In the genomic region with DNA sequence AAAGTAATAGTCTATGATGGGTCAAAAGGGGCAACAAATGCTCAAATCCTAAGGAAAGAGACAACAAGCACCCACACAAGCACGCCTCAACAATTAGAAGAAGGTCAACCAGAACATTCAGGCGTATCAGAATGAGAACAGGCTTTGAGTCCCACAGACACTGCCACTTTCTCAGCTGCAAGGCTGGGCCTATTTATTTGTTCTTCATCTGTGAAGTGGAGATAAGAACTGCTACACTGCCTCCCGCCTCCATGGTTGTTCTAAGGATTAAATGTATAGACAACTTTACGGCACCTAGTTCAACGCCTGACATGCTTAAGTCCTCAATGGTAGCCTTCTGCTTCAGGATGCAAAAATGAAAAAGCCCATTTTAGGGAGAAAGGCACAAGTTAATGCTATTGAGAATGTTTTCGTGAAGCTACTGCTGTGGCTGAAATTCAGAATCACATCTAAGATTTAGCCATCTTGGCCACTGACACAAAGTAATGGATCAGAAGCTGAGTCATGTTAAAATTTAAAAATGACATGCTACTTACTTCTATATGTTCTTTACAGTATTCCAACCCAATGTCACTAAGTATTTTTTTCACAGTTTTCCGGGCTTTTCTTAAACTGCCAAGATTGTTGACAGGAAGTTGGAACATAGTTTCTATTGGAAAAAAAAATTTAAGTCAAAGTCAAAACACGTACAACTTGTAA, we compare ENCODE assay signal across 1 cellular context.
A peak's percentile ranks its signal among the peaks of the same experiment; 100 is the strongest.
TF ChIP-seq lines count a peak whose summit lies in the region.

No MANE protein-coding gene starts in this region.

TF ChIP-seq in K562, 482 proteins besides CTCF, POLR2A, EP300 and RAD21 (continued from another document and continues in another):
- no peak for TF ChIP-seq NFE2L1 (tag; IDR thresholded peaks at IDR 0.05; ENCODE audit: borderline replicate concordance, low read depth)
- peak; percentile 98 for TF ChIP-seq ARID1B (IDR thresholded peaks at IDR 0.05)
- TF ChIP-seq HDAC1 (IDR thresholded peaks at IDR 0.05) = peak in 1 of 2 experiments; percentile 76; a peak in 2 of 4 replicates
- no peak for TF ChIP-seq HDAC6 (IDR thresholded peaks at IDR 0.05; ENCODE audit: low read depth, low read length)
- TF ChIP-seq, protein P1, sequence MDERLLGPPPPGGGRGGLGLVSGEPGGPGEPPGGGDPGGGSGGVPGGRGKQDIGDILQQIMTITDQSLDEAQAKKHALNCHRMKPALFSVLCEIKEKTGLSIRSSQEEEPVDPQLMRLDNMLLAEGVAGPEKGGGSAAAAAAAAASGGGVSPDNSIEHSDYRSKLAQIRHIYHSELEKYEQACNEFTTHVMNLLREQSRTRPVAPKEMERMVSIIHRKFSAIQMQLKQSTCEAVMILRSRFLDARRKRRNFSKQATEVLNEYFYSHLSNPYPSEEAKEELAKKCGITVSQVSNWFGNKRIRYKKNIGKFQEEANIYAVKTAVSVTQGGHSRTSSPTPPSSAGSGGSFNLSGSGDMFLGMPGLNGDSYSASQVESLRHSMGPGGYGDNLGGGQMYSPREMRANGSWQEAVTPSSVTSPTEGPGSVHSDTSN (CRISPR knock-in tag; IDR thresholded peaks at IDR 0.05; ENCODE audit: low read depth) = no peak
- TF ChIP-seq, protein P1 (tag; conservative IDR thresholded peaks at IDR 0.05; ENCODE audit: low read depth) = 0 out of 2 replicates have a peak, but pooled peaks have one; percentile 33
- TF ChIP-seq NRF1 (conservative IDR thresholded peaks at IDR 0.05 in 1 of 2, IDR thresholded peaks at IDR 0.05 in 1 of 2) = no peak
- peak; percentile 12; the same call in 1 of the 2 replicates for TF ChIP-seq RB1 (IDR thresholded peaks at IDR 0.05; ENCODE audit: low read depth)
- no peak for TF ChIP-seq HMG20A (CRISPR knock-in tag; conservative IDR thresholded peaks at IDR 0.05)
- TF ChIP-seq, protein P2, sequence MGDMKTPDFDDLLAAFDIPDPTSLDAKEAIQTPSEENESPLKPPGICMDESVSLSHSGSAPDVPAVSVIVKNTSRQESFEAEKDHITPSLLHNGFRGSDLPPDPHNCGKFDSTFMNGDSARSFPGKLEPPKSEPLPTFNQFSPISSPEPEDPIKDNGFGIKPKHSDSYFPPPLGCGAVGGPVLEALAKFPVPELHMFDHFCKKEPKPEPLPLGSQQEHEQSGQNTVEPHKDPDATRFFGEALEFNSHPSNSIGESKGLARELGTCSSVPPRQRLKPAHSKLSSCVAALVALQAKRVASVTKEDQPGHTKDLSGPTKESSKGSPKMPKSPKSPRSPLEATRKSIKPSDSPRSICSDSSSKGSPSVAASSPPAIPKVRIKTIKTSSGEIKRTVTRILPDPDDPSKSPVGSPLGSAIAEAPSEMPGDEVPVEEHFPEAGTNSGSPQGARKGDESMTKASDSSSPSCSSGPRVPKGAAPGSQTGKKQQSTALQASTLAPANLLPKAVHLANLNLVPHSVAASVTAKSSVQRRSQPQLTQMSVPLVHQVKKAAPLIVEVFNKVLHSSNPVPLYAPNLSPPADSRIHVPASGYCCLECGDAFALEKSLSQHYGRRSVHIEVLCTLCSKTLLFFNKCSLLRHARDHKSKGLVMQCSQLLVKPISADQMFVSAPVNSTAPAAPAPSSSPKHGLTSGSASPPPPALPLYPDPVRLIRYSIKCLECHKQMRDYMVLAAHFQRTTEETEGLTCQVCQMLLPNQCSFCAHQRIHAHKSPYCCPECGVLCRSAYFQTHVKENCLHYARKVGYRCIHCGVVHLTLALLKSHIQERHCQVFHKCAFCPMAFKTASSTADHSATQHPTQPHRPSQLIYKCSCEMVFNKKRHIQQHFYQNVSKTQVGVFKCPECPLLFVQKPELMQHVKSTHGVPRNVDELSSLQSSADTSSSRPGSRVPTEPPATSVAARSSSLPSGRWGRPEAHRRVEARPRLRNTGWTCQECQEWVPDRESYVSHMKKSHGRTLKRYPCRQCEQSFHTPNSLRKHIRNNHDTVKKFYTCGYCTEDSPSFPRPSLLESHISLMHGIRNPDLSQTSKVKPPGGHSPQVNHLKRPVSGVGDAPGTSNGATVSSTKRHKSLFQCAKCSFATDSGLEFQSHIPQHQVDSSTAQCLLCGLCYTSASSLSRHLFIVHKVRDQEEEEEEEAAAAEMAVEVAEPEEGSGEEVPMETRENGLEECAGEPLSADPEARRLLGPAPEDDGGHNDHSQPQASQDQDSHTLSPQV (IDR thresholded peaks at IDR 0.05) = peak; percentile 57; the same call in 1 of the 2 replicates
- TF ChIP-seq, protein P3, sequence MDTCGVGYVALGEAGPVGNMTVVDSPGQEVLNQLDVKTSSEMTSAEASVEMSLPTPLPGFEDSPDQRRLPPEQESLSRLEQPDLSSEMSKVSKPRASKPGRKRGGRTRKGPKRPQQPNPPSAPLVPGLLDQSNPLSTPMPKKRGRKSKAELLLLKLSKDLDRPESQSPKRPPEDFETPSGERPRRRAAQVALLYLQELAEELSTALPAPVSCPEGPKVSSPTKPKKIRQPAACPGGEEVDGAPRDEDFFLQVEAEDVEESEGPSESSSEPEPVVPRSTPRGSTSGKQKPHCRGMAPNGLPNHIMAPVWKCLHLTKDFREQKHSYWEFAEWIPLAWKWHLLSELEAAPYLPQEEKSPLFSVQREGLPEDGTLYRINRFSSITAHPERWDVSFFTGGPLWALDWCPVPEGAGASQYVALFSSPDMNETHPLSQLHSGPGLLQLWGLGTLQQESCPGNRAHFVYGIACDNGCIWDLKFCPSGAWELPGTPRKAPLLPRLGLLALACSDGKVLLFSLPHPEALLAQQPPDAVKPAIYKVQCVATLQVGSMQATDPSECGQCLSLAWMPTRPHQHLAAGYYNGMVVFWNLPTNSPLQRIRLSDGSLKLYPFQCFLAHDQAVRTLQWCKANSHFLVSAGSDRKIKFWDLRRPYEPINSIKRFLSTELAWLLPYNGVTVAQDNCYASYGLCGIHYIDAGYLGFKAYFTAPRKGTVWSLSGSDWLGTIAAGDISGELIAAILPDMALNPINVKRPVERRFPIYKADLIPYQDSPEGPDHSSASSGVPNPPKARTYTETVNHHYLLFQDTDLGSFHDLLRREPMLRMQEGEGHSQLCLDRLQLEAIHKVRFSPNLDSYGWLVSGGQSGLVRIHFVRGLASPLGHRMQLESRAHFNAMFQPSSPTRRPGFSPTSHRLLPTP (IDR thresholded peaks at IDR 0.05; ENCODE audit: borderline replicate concordance, extremely low read depth, insufficient read length) = no peak
- peak; percentile 85 for TF ChIP-seq ESRRA (IDR thresholded peaks at IDR 0.05; ENCODE audit: borderline replicate concordance, low read depth)
- TF ChIP-seq, protein P4, sequence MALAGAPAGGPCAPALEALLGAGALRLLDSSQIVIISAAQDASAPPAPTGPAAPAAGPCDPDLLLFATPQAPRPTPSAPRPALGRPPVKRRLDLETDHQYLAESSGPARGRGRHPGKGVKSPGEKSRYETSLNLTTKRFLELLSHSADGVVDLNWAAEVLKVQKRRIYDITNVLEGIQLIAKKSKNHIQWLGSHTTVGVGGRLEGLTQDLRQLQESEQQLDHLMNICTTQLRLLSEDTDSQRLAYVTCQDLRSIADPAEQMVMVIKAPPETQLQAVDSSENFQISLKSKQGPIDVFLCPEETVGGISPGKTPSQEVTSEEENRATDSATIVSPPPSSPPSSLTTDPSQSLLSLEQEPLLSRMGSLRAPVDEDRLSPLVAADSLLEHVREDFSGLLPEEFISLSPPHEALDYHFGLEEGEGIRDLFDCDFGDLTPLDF (CRISPR knock-in tag; IDR thresholded peaks at IDR 0.05) = no peak
- peak; percentile 98 for TF ChIP-seq CBFA2T3 (IDR thresholded peaks at IDR 0.05)
- TF ChIP-seq, protein P5, sequence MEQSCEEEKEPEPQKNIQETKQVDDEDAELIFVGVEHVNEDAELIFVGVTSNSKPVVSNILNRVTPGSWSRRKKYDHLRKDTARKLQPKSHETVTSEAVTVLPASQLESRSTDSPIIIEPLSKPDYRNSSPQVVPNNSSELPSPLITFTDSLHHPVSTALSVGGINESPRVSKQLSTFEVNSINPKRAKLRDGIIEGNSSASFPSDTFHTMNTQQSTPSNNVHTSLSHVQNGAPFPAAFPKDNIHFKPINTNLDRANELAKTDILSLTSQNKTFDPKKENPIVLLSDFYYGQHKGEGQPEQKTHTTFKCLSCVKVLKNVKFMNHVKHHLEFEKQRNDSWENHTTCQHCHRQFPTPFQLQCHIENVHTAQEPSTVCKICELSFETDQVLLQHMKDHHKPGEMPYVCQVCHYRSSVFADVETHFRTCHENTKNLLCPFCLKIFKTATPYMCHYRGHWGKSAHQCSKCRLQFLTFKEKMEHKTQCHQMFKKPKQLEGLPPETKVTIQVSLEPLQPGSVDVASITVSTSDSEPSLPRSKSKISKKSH (CRISPR knock-in tag; IDR thresholded peaks at IDR 0.05) = no peak
- TF ChIP-seq SMARCB1 (IDR thresholded peaks at IDR 0.05; ENCODE audit: insufficient read length, low read depth) = peak; percentile 73
- no peak for TF ChIP-seq ZFPM2 (CRISPR knock-in tag; IDR thresholded peaks at IDR 0.05)
- TF ChIP-seq KAT8 (IDR thresholded peaks at IDR 0.05; ENCODE audit: low read depth) = no peak
- no peak for TF ChIP-seq SPI1 (IDR thresholded peaks at IDR 0.05; ENCODE audit: borderline replicate concordance, low read depth, low read length)
- TF ChIP-seq KHSRP (IDR thresholded peaks at IDR 0.05) = 0 out of 2 replicates have a peak, but pooled peaks have one; percentile 20
- no peak; the same call in 1 of the 2 replicates for TF ChIP-seq MAFF (IDR thresholded peaks at IDR 0.05; ENCODE audit: low read length)
- TF ChIP-seq ZNF644 (tag; IDR thresholded peaks at IDR 0.05; ENCODE audit: low read depth) = peak; percentile 68; the same call in 1 of the 2 replicates
- no peak; the same call in 1 of the 2 replicates for TF ChIP-seq FOXA1 (IDR thresholded peaks at IDR 0.05; ENCODE audit: borderline replicate concordance)
- TF ChIP-seq SIN3A (IDR thresholded peaks at IDR 0.05; ENCODE audit: borderline replicate concordance in 2 of 2, control insufficient read depth in 1 of 2, low read depth in 2 of 2, low read length in 2 of 2) = no peak
- TF ChIP-seq, protein P6, sequence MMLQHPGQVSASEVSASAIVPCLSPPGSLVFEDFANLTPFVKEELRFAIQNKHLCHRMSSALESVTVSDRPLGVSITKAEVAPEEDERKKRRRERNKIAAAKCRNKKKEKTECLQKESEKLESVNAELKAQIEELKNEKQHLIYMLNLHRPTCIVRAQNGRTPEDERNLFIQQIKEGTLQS (IDR thresholded peaks at IDR 0.05) = 0 out of 2 replicates have a peak, but pooled peaks have one; percentile 47
- TF ChIP-seq, protein P6 (CRISPR knock-in tag; conservative IDR thresholded peaks at IDR 0.05) = no peak
- TF ChIP-seq XRCC3 (IDR thresholded peaks at IDR 0.05) = no peak
- no peak for TF ChIP-seq NCOA4 (IDR thresholded peaks at IDR 0.05; ENCODE audit: partially characterized antibody)
- TF ChIP-seq NR2F6 (CRISPR knock-in tag; IDR thresholded peaks at IDR 0.05) = no peak
- no peak for TF ChIP-seq POLR2AphosphoS2 (IDR thresholded peaks at IDR 0.05; ENCODE audit: low read length)
- peak; percentile 86 for TF ChIP-seq KLF16 (IDR thresholded peaks at IDR 0.05)
- no peak for TF ChIP-seq HDGF (IDR thresholded peaks at IDR 0.05)
- peak; percentile 58; the same call in 1 of the 2 replicates for TF ChIP-seq JUND (IDR thresholded peaks at IDR 0.05; ENCODE audit: borderline replicate concordance, low read depth, low read length)
- TF ChIP-seq JUND (tag; IDR thresholded peaks at IDR 0.05; ENCODE audit: borderline replicate concordance, low read depth, low read length) = peak; percentile 69; the same call in 2 of the 3 replicates
- TF ChIP-seq, protein P7, sequence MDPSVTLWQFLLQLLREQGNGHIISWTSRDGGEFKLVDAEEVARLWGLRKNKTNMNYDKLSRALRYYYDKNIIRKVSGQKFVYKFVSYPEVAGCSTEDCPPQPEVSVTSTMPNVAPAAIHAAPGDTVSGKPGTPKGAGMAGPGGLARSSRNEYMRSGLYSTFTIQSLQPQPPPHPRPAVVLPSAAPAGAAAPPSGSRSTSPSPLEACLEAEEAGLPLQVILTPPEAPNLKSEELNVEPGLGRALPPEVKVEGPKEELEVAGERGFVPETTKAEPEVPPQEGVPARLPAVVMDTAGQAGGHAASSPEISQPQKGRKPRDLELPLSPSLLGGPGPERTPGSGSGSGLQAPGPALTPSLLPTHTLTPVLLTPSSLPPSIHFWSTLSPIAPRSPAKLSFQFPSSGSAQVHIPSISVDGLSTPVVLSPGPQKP (CRISPR knock-in tag; IDR thresholded peaks at IDR 0.05) = no peak
- peak; percentile 93 for TF ChIP-seq SMARCE1 (IDR thresholded peaks at IDR 0.05)
- TF ChIP-seq ARID2 (IDR thresholded peaks at IDR 0.05) = no peak
- TF ChIP-seq FOSL1 (tag; conservative IDR thresholded peaks at IDR 0.05) = peak; percentile 58
- TF ChIP-seq BACH1 (tag; IDR thresholded peaks at IDR 0.05) = no peak; the same call in 1 of the 2 replicates
- TF ChIP-seq ZKSCAN1 (IDR thresholded peaks at IDR 0.05; ENCODE audit: low read depth, low read length) = no peak
- TF ChIP-seq ZNF124 (CRISPR knock-in tag; IDR thresholded peaks at IDR 0.05) = no peak
- TF ChIP-seq ZNF324 (CRISPR knock-in tag; IDR thresholded peaks at IDR 0.05) = no peak
- no peak; the same call in 1 of the 2 replicates for TF ChIP-seq TARDBP (IDR thresholded peaks at IDR 0.05)
- TF ChIP-seq POLR2G (IDR thresholded peaks at IDR 0.05; ENCODE audit: low read depth, low read length) = no peak
- TF ChIP-seq, protein P8, sequence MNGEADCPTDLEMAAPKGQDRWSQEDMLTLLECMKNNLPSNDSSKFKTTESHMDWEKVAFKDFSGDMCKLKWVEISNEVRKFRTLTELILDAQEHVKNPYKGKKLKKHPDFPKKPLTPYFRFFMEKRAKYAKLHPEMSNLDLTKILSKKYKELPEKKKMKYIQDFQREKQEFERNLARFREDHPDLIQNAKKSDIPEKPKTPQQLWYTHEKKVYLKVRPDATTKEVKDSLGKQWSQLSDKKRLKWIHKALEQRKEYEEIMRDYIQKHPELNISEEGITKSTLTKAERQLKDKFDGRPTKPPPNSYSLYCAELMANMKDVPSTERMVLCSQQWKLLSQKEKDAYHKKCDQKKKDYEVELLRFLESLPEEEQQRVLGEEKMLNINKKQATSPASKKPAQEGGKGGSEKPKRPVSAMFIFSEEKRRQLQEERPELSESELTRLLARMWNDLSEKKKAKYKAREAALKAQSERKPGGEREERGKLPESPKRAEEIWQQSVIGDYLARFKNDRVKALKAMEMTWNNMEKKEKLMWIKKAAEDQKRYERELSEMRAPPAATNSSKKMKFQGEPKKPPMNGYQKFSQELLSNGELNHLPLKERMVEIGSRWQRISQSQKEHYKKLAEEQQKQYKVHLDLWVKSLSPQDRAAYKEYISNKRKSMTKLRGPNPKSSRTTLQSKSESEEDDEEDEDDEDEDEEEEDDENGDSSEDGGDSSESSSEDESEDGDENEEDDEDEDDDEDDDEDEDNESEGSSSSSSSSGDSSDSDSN (IDR thresholded peaks at IDR 0.05; ENCODE audit: borderline replicate concordance in 1 of 2, low read depth in 2 of 2, low read length in 2 of 2) = peak in 1 of 2 experiments; percentile 72; a peak in 1 of 4 replicates
- no peak for TF ChIP-seq TCF7L2 (IDR thresholded peaks at IDR 0.05; ENCODE audit: low read depth, low read length)
- peak; percentile 90 to 92 for TF ChIP-seq KDM1A (IDR thresholded peaks at IDR 0.05)
- no peak for TF ChIP-seq GABPA (tag; conservative IDR thresholded peaks at IDR 0.05; ENCODE audit: low read depth)
- TF ChIP-seq ZNF57 (CRISPR knock-in tag; IDR thresholded peaks at IDR 0.05) = no peak
